Comparison of ENCODE assay signal across 1 cellular context in the genomic region with DNA sequence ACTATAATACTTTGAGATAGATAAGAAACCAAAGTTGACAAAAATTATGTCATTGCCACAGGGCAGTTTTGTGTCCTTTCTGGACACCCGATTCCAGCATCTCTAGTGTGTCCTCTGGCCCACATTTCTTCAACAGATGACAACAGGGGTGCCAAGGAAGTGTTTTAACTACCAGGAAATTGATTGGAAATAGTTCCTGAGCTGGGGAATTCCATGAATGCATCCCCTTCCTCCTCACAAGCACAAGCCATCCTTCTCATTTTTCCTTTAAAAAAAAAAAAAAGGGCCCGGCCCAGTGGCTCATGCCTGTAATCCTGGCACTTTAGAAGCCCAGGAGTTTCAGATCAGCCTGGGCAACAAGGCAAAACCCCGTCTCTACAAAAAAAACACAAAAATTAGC.
A peak's percentile ranks its signal among the peaks of the same experiment; 100 is the strongest.
TF ChIP-seq lines count a peak whose summit lies in the region.

No MANE protein-coding gene starts in this region.

TF ChIP-seq in GM12878, 131 proteins besides CTCF, POLR2A, EP300 and RAD21:
- TF ChIP-seq NRF1 (conservative IDR thresholded peaks at IDR 0.05; ENCODE audit: low read depth, low read length) (no peak), FOXM1 (IDR thresholded peaks at IDR 0.05; ENCODE audit: low read depth, low read length) (0 out of 2 replicates have a peak, but pooled peaks have one; percentile 7), PAX8 (IDR thresholded peaks at IDR 0.05) (peak; percentile 71; the same call in 1 of the 2 replicates)
